ENCODE assay signal across 28 cellular contexts in the genomic region with DNA sequence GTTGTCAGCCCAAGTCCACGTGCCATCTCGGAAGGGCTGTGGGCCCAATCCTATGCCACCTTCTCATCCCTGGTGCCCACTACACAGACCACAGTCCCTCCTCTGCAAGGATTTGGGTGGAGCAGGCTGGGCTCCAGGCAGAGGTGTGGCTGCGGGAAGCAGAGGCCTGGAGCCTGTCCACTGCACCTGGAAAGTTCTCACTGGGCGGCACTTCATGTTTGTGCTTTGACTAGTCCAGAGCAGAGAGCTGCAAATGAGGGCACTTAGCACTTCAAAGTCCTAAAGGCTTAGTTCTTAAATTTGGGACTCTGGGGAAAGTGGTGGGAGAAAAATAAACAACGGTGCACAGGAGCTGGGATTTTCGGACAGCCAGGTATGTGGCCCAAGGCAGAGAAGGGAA.
DNase-seq lines count a peak whose midpoint lies in the region; ATAC-seq, FAIRE-seq and TF ChIP-seq lines count a peak whose summit lies in the region.
"Had no signal": no experiment of that assay in that cellular context is flagged by ENCODE, and none has a peak within 500 bp of the region (broad histone marks: within the 10 kb centered on the region; RNA-seq: fewer than 3 reads in every experiment).

No MANE protein-coding gene starts in this region.

- H2BK15ac ChIP-seq in H1 (ENCODE audit: low read length), result no peak overlapping the region

- peaks cover 1% of the 10 kb centered on the region for H3K27me3 Mint-ChIP-seq in GM23338 (ENCODE audit: insufficient read depth, low read depth, poor library complexity)
- H3K27me3 Mint-ChIP-seq in activated naive CD4-positive, alpha-beta T cell treated with anti-CD3 and anti-CD28 coated beads, Interleukin-2, amount 10 ng/mL, durations not matched to agents 7 days and 5 days, result peaks cover 6% of the 10 kb centered on the region
- H3K27me3 Mint-ChIP-seq: CD4-positive, alpha-beta memory T cell; CD4-positive, CD25-positive, alpha-beta regulatory T cell; CD8-positive, alpha-beta memory T cell had no signal

- no peak for FAIRE-seq in H1 (lab: Jason Lieb, UNC)
- no peak for FAIRE-seq in pancreas (lab: Jason Lieb, UNC)
- FAIRE-seq: A204.1, G401.6, GM12891 had no signal

- H2BK120ac ChIP-seq in H1 (replicated peaks; ENCODE audit: low read depth, low read length), result no peak overlapping the region

- no peak overlapping the region for H3K4ac ChIP-seq in H1 (replicated peaks; ENCODE audit: insufficient read length, low read depth, low read length)

- TF ChIP-seq POLR2A in H1 (IDR thresholded peaks at IDR 0.05; ENCODE audit: control extremely low read depth in 1 of 2, low read depth in 2 of 2, low read length in 2 of 2), result no peak

- peak overlapping the region; percentile 69; the same call in 1 of the 2 replicates for H4K8ac ChIP-seq in H1 (ENCODE audit: extremely low read depth, insufficient read depth, low read length)

- H3K79me2 ChIP-seq in GM23338 (replicated peaks; ENCODE audit: insufficient read depth) (no peaks in the 10 kb centered on the region), H1 (ENCODE audit: control insufficient read depth in 1 of 2, insufficient read depth in 2 of 2, low read length in 2 of 2) (no peaks in the 10 kb centered on the region)

- TF ChIP-seq CTCF in GM23338 (conservative IDR thresholded peaks at IDR 0.05; ENCODE audit: low read depth in 2 of 2) (no peak), H1 (IDR thresholded peaks at IDR 0.05; ENCODE audit: control extremely low read depth in 1 of 3, insufficient read depth in 1 of 3, low read depth in 1 of 3, low read length in 3 of 3) (no peak), pancreas (IDR thresholded peaks at IDR 0.05) (no peak)

- ATAC-seq in GM23338 (no peak), pancreas (peak; percentile 93 to 100 (median 100)), HG03354 (IDR thresholded peaks at IDR 0.05; ENCODE audit: poor library complexity, severe bottlenecking, unreplicated experiment) (no peak), HG02938 (IDR thresholded peaks at IDR 0.05; ENCODE audit: unreplicated experiment) (no peak)

- H3K36me3 ChIP-seq in GM23338 (ENCODE audit: insufficient read depth) (no peaks in the 10 kb centered on the region), H1 (ENCODE audit: control insufficient read depth in 2 of 4, insufficient read depth in 4 of 4, low read length in 3 of 4) (no peaks in the 10 kb centered on the region), pancreas (no peaks in the 10 kb centered on the region)
- H3K36me3 ChIP-seq: BE2C, BLaER1 had no signal

- no peaks in the 10 kb centered on the region for H3K36me3 Mint-ChIP-seq in GM23338 (ENCODE audit: low read depth)
- no peaks in the 10 kb centered on the region for H3K36me3 Mint-ChIP-seq in activated naive CD4-positive, alpha-beta T cell treated with anti-CD3 and anti-CD28 coated beads, Interleukin-2, amount 10 ng/mL, durations not matched to agents 7 days and 5 days
- H3K36me3 Mint-ChIP-seq: CD14-positive monocyte; CD4-positive, alpha-beta memory T cell; CD4-positive, CD25-positive, alpha-beta regulatory T cell; CD8-positive, alpha-beta memory T cell had no signal

- H3F3A ChIP-seq in GM23338 (replicated peaks; ENCODE audit: low read depth), result no peaks in the 10 kb centered on the region

- H2AFZ ChIP-seq in GM23338 (peak overlapping the region; percentile 78; the same call in 1 of the 2 replicates), H1 (ENCODE audit: low read length) (0 out of 2 replicates have a peak overlapping the region, but pooled peaks have one; percentile 40)

- H4K5ac ChIP-seq in H1 (ENCODE audit: insufficient read length, low read depth, low read length), result no peak overlapping the region

- no peak overlapping the region for H3K23ac ChIP-seq in H1 (ENCODE audit: insufficient read length)

- no peak overlapping the region for H3K27ac Mint-ChIP-seq in GM23338
- no peak overlapping the region for H3K27ac Mint-ChIP-seq in activated naive CD4-positive, alpha-beta T cell treated with anti-CD3 and anti-CD28 coated beads, Interleukin-2, amount 10 ng/mL, durations not matched to agents 7 days and 5 days
- H3K27ac Mint-ChIP-seq: CD4-positive, alpha-beta memory T cell; CD4-positive, CD25-positive, alpha-beta regulatory T cell; CD8-positive, alpha-beta memory T cell had no signal

- H2AK5ac ChIP-seq in H1 (ENCODE audit: low read depth, low read length), result no peak overlapping the region

- no peaks in the 10 kb centered on the region for H3K23me2 ChIP-seq in H1 (ENCODE audit: low read depth, low read length)

- no peak overlapping the region for H3K4me2 ChIP-seq in GM23338
- no peak overlapping the region for H3K4me2 ChIP-seq in H1 (ENCODE audit: insufficient read depth in 1 of 2, low read depth in 2 of 2, low read length in 2 of 2)
- H3K4me2 ChIP-seq: BLaER1 had no signal

- 97% methylated on average over 6 of the region's 6 CpGs; no CpG with 5 or more reads in 1 of the 2 experiments for WGBS in H1 (ENCODE audit: extremely low coverage in 1 of 2, insufficient coverage in 1 of 2, insufficient read length in 1 of 2, insufficient replicate concordance in 2 of 2, low coverage in 1 of 2, low lambda C conversion rate in 2 of 2, missing lambda C conversion rate in 1 of 2), 2 experiments
- 38 to 46% methylated on average over 6 of the region's 6 CpGs for WGBS in pancreas, 2 donors

- no peaks in the 10 kb centered on the region; the same call in 1 of the 2 replicates for H3K79me1 ChIP-seq in H1 (ENCODE audit: low read depth, low read length)

- CTCF ChIA-PET in H1 (lab: Charles Lee; ENCODE audit: partially characterized antibody), result no interaction called here
- CTCF ChIA-PET in activated naive CD4-positive, alpha-beta T cell treated with anti-CD3 and anti-CD28 coated beads, Interleukin-2, amount 10 ng/mL, durations not matched to agents 7 days and 5 days (lab: Charles Lee), result no interaction called here

- H3K14ac ChIP-seq in H1 (ENCODE audit: insufficient read length), result no peak overlapping the region

- no peak overlapping the region for H4K91ac ChIP-seq in H1 (replicated peaks; ENCODE audit: insufficient read length, low read length)

- no peak overlapping the region for H2BK20ac ChIP-seq in H1 (ENCODE audit: low read length)

- H3K4me1 ChIP-seq in GM23338 (ENCODE audit: insufficient read depth) (no peaks in the 10 kb centered on the region), H1 (replicated peaks in 1 of 4; ENCODE audit: control insufficient read depth in 3 of 4, insufficient read depth in 4 of 4, low read length in 3 of 4) (no peaks in the 10 kb centered on the region), pancreas (no peaks in the 10 kb centered on the region)
- H3K4me1 ChIP-seq: BE2C had no signal

- no peak for TF ChIP-seq RAD21 in H1 (IDR thresholded peaks at IDR 0.05 in 1 of 2, conservative IDR thresholded peaks at IDR 0.05 in 1 of 2; ENCODE audit: low read depth in 2 of 2, low read length in 2 of 2)

- H3K56ac ChIP-seq in H1 (replicated peaks; ENCODE audit: insufficient read length, low read depth, low read length), result no peak overlapping the region

- no peak for TF ChIP-seq EP300 in H1 (IDR thresholded peaks at IDR 0.05; ENCODE audit: borderline replicate concordance in 1 of 2, low read depth in 2 of 2, low read length in 2 of 2)

- POLR2A ChIA-PET in H1 (lab: Charles Lee; ENCODE audit: partially characterized antibody), result no interaction called here

- intact Hi-C loops in pancreas (cut with DNase I), result no loop called here

- H3K9ac ChIP-seq in H1 (replicated peaks in 1 of 4; ENCODE audit: extremely low read depth in 1 of 4, low read depth in 3 of 4, low read length in 3 of 4), result no peak overlapping the region
- H3K9ac ChIP-seq: BLaER1 had no signal

- no peak overlapping the region for H2BK5ac ChIP-seq in H1 (ENCODE audit: low read depth, low read length)

- no peak overlapping the region for H3K18ac ChIP-seq in H1 (ENCODE audit: extremely low read depth, low read length)

- no peak overlapping the region for H3K4me3 Mint-ChIP-seq in GM23338
- no peak overlapping the region for H3K4me3 Mint-ChIP-seq in activated naive CD4-positive, alpha-beta T cell treated with anti-CD3 and anti-CD28 coated beads, Interleukin-2, amount 10 ng/mL, durations not matched to agents 7 days and 5 days
- H3K4me3 Mint-ChIP-seq: CD14-positive monocyte; CD4-positive, CD25-positive, alpha-beta regulatory T cell; CD8-positive, alpha-beta memory T cell had no signal

- H3K27me3 ChIP-seq in GM23338 (ENCODE audit: insufficient read depth), result no peaks in the 10 kb centered on the region
- no peaks in the 10 kb centered on the region for H3K27me3 ChIP-seq in H1 (replicated peaks in 1 of 4; ENCODE audit: control insufficient read depth in 3 of 4, extremely low read depth in 1 of 4, insufficient read depth in 3 of 4, low read length in 3 of 4)
- no peaks in the 10 kb centered on the region for H3K27me3 ChIP-seq in pancreas
- H3K27me3 ChIP-seq: BE2C, BLaER1 had no signal

- peaks cover 8% of the 10 kb centered on the region; the same call in 1 of the 2 replicates for H3K9me2 ChIP-seq in GM23338 (ENCODE audit: insufficient read depth)

- H4K20me1 ChIP-seq in GM23338 (replicated peaks; ENCODE audit: insufficient read depth) (no peaks in the 10 kb centered on the region), H1 (replicated peaks in 1 of 2; ENCODE audit: control insufficient read depth in 1 of 2, insufficient read depth in 2 of 2, low read length in 2 of 2) (no peaks in the 10 kb centered on the region)
- H4K20me1 ChIP-seq: BLaER1 had no signal

- H3K4me1 Mint-ChIP-seq in GM23338, result no peaks in the 10 kb centered on the region
- no peaks in the 10 kb centered on the region for H3K4me1 Mint-ChIP-seq in activated naive CD4-positive, alpha-beta T cell treated with anti-CD3 and anti-CD28 coated beads, Interleukin-2, amount 10 ng/mL, durations not matched to agents 7 days and 5 days
- H3K4me1 Mint-ChIP-seq: CD4-positive, alpha-beta memory T cell; CD4-positive, CD25-positive, alpha-beta regulatory T cell; CD8-positive, alpha-beta memory T cell had no signal

- H3K9me3 Mint-ChIP-seq in GM23338, result no peaks in the 10 kb centered on the region; the same call in 2 of the 3 replicates
- no peaks in the 10 kb centered on the region for H3K9me3 Mint-ChIP-seq in activated naive CD4-positive, alpha-beta T cell treated with anti-CD3 and anti-CD28 coated beads, Interleukin-2, amount 10 ng/mL, durations not matched to agents 7 days and 5 days

- H2BK12ac ChIP-seq in H1 (ENCODE audit: low read depth, low read length), result no peak overlapping the region

- H3K9me3 ChIP-seq in H1 (ENCODE audit: insufficient read depth in 2 of 2, low read depth in 1 of 2, low read length in 1 of 2) (no peaks in the 10 kb centered on the region), pancreas (no peaks in the 10 kb centered on the region)
- H3K9me3 ChIP-seq: BE2C, BLaER1 had no signal

- H3K27ac ChIP-seq in GM23338 (ENCODE audit: low read depth) (no peak overlapping the region), H1 (ENCODE audit: low read depth, low read length) (no peak overlapping the region), pancreas (peak overlapping the region in 1 of 4 donors; percentile 29)
- H3K27ac ChIP-seq: BLaER1 had no signal

- no peak overlapping the region for H3K4me3 ChIP-seq in GM23338
- H3K4me3 ChIP-seq in H1 (ENCODE audit: extremely low read depth in 1 of 4, insufficient read depth in 2 of 4, low read depth in 3 of 4, low read length in 4 of 4), result no peak overlapping the region
- no peak overlapping the region for H3K4me3 ChIP-seq in pancreas
- H3K4me3 ChIP-seq: BLaER1 had no signal

- DNase-seq in ELF-1 (ENCODE audit: low read depth, low spot score), result peak; percentile 28
- DNase-seq in GM23338 (ENCODE audit: low spot score), result no peak
- no peak for DNase-seq in H1 (ENCODE audit: low read depth in 1 of 2, low spot score in 2 of 2)
- peak; percentile 65 to 73 (median 68) for DNase-seq in pancreas
- no peak for DNase-seq in activated naive CD4-positive, alpha-beta T cell treated with anti-CD3 and anti-CD28 coated beads, Interleukin-2, amount 10 ng/mL, durations not matched to agents 7 days and 5 days
- no peak for DNase-seq in HUDEP-2 (lab: John Stamatoyannopoulos, UW; ENCODE audit: unreplicated experiment in 76 of 76)
- DNase-seq: 8988T; ACHN; BE2C; C1 segment of cervical spinal cord; CD4-positive, alpha-beta memory T cell; CD4-positive, CD25-positive, alpha-beta regulatory T cell; CD8-positive, alpha-beta memory T cell; COR-L47; DMS 273 treated with DMSO at 0.1 percent for 48 hours; DMS153; DMS53; DMS79; DND-41; EL; GF-D8 had no signal

Comparison
In these comparisons a context has a peak if more than half of its experiments do, and no peak if none do; other contexts are left out.
1. DNase-seq: peak in ELF-1 (single experiment) and pancreas (6 of 6); none in GM23338 (single experiment), H1 (0 of 2), activated naive CD4-positive, alpha-beta T cell treated with anti-CD3 and anti-CD28 coated beads, Interleukin-2, amount 10 ng/mL, durations not matched to agents 7 days and 5 days (single experiment) and HUDEP-2 (0 of 76).
2. ATAC-seq: peak in pancreas (4 of 4); none in GM23338 (single experiment), HG03354 (single experiment) and HG02938 (single experiment).